In genomic region chr1:88088481-88088880, GRCh38 we compare ENCODE assay signal across 1 cellular context.
TF ChIP-seq lines count a peak whose summit lies in the region.

No MANE protein-coding gene starts in this region.

TF ChIP-seq in GM23338, 12 proteins besides CTCF, POLR2A, EP300 and RAD21 (continued from another document):
- TF ChIP-seq ZNF462 (CRISPR knock-in tag; IDR thresholded peaks at IDR 0.05) (no peak), STAT1 (IDR thresholded peaks at IDR 0.05; ENCODE audit: unreplicated experiment) (no peak), EZH2 (IDR thresholded peaks at IDR 0.05; ENCODE audit: low read depth, unreplicated experiment) (no peak), EZH2phosphoT487 (IDR thresholded peaks at IDR 0.05; ENCODE audit: unreplicated experiment) (no peak), ETS1 (IDR thresholded peaks at IDR 0.05) (no peak)
